In genomic region chr1:172941456-172941855, GRCh38 we compare ENCODE assay signal across 23 cellular contexts.
"Had no signal": no experiment of that assay in that cellular context is flagged by ENCODE, and none has a peak within 500 bp of the region (broad histone marks: within the 10 kb centered on the region; RNA-seq: fewer than 3 reads in every experiment).

No MANE protein-coding gene starts in this region.

- ATAC-seq: activated CD8-positive, alpha-beta memory T cell treated with anti-CD3 and anti-CD28 coated beads, Interleukin-2, amount 10 ng/mL, durations not matched to agents 7 days and 5 days; activated CD8-positive, alpha-beta T cell treated with anti-CD3 and anti-CD28 coated beads, Interleukin-2, amount 10 ng/mL, durations not matched to agents 7 days and 5 days; activated naive CD8-positive, alpha-beta T cell treated with anti-CD3 and anti-CD28 coated beads, Interleukin-2, amount 50 U/mL, for 24 hours; esophagus mucosa; stimulated activated naive CD8-positive, alpha-beta T cell treated with anti-CD3 and anti-CD28 coated beads, Interleukin-15, Interleukin-2, amounts not matched to agents 100 U/mL and 50 U/mL, for 24 hours had no signal

- DNase-seq: activated B cell treated with CpG ODN at 0.5 μM for 24 hours; activated CD4-positive, alpha-beta T cell treated with anti-CD3 and anti-CD28 coated beads, Interleukin-2, amount 50 U/mL, for 1 hour; activated CD8-positive, alpha-beta memory T cell treated with anti-CD3 and anti-CD28 coated beads, Interleukin-2, amount 10 ng/mL, durations not matched to agents 7 days and 5 days; activated CD8-positive, alpha-beta T cell treated with anti-CD3 and anti-CD28 coated beads, Interleukin-2, amount 10 ng/mL, durations not matched to agents 7 days and 5 days; activated naive CD8-positive, alpha-beta T cell treated with anti-CD3 and anti-CD28 coated beads, Interleukin-2, amount 50 U/mL, for 24 hours; activated T-cell treated with anti-CD3 and anti-CD28 coated beads, Interleukin-2, amount 50 U/mL, for 48 hours; central memory CD4-positive, alpha-beta T cell; endodermal cell; foreskin melanocyte; kidney glomerular epithelial cell; left ventricle myocardium inferior; naive B cell; nephron progenitor cell; ovary; right lobe of liver; stimulated activated CD4-positive, alpha-beta T cell treated with anti-CD3 and anti-CD28 coated beads, Interleukin-4, amount 100 ng/mL, for 1 hour; stimulated activated naive CD8-positive, alpha-beta T cell treated with anti-CD3 and anti-CD28 coated beads, Interleukin-15, Interleukin-2, amounts not matched to agents 100 U/mL and 50 U/mL, for 24 hours; testis; transverse colon; uterus had no signal

- H3K36me3 ChIP-seq: breast epithelium, left ventricle myocardium inferior, ovary, right lobe of liver, transverse colon, uterus had no signal

- H3K27ac ChIP-seq: breast epithelium, left ventricle myocardium inferior, ovary, right lobe of liver, testis, transverse colon, uterus had no signal

- H3K4me3 ChIP-seq: breast epithelium, left ventricle myocardium inferior, lung, ovary, right lobe of liver, testis, transverse colon, uterus had no signal

- H3K27me3 ChIP-seq: breast epithelium, ovary, right lobe of liver, testis, transverse colon, uterus had no signal

- H3K4me1 ChIP-seq: breast epithelium, left ventricle myocardium inferior, right lobe of liver, testis, uterus had no signal

- H3K9me3 ChIP-seq: breast epithelium, left ventricle myocardium inferior, ovary, right lobe of liver, testis, transverse colon, uterus had no signal
